In the genomic region with DNA sequence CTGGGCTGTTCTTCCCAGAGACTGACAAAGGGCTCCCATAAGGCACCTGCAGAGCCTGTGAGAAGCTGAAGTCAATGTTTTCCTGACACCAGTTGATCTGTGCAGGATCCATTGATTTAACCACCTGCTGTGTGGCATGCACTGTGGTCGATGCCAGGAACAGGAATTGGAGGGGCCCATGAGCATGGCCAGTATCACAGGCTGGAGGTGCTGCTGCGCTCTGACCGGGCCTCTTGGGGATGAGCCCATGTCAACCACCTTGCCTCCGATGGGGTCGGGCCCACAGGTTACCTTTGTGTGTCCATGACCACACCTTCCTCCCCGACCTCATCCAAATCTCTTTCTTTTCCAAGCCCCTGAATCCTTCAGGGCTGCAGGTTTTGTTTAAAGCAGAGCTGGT, we compare ENCODE assay signal across 25 cellular contexts. TPM values are rescaled to one million over a fixed set of nuclear protein-coding genes. Genes with fewer than 3 reads are reported as not detected.
"Had no signal": no experiment of that assay in that cellular context is flagged by ENCODE, and none has a peak within 500 bp of the region (broad histone marks: within the 10 kb centered on the region; RNA-seq: fewer than 3 reads in every experiment).

No MANE protein-coding gene starts in this region.

- H3K36me3 Mint-ChIP-seq: T-cell had no signal

- H3K4me3 ChIP-seq: K562, SJSA1 had no signal

- H3K27me3 Mint-ChIP-seq: T-cell had no signal

- H3K4me1 ChIP-seq: SJSA1 had no signal

- H3K36me3 ChIP-seq: SJSA1 had no signal

- H3K9me3 Mint-ChIP-seq: IgD-negative memory B cell, T-cell had no signal

- H3K27ac ChIP-seq: SJSA1 had no signal

- H3K27ac Mint-ChIP-seq: IgD-negative memory B cell, T-cell had no signal

- DNase-seq: MV-4-11, NCI-H1048, NCI-H1105, NCI-H1436 treated with DMSO at 0.1 percent for 48 hours, NCI-H187, NCI-H2029, NCI-H2081 treated with DMSO at 0.1 percent for 48 hours, NCI-H2171, NCI-H226, NCI-H446, NCI-H510A, NCI-H524 treated with DMSO at 0.1 percent for 48 hours, NCI-H69, NCI-H774, Right ventricle myocardium superior, RPMI8226, SIG-M5, SK-N-SH, SW 1271, T-cell had no signal

- H3K4me3 Mint-ChIP-seq: IgD-negative memory B cell, T-cell had no signal

- H3K9me3 ChIP-seq: SJSA1, SK-N-SH had no signal

- H3K9me2 ChIP-seq: SK-N-SH had no signal

- H3K4me2 ChIP-seq: SK-N-SH had no signal

- ATAC-seq: K562, T-cell had no signal

RNA-seq across cellular contexts. Expression of gene STH, which starts 18.2 kb away (rescaled TPM):
- total RNA-seq: K562, LHCN-M2, MCF 10A, Right ventricle myocardium superior, SJSA1, T-cell had no signal
- polyA plus RNA-seq: IgD-negative memory B cell, K562, SK-N-SH had no signal
